Comparison of ENCODE assay signal across 10 cellular contexts in genomic region chr22:45242778-45243191, GRCh38. TPM values are rescaled to one million over a fixed set of nuclear protein-coding genes. Genes with fewer than 3 reads are reported as not detected.
DNase-seq lines count a peak whose midpoint lies in the region; ATAC-seq and TF ChIP-seq lines count a peak whose summit lies in the region.
"Had no signal": no experiment of that assay in that cellular context is flagged by ENCODE, and none has a peak within 500 bp of the region (broad histone marks: within the 10 kb centered on the region; RNA-seq: fewer than 3 reads in every experiment).

No MANE protein-coding gene starts in this region.

- intact Hi-C loops in dorsolateral prefrontal cortex (cut with DNase I) (loop anchor here in 1 of 2 donors (10.0 kb wide), 1 partner anchor 78 kb away; the partner anchor contains the start of gene NUP50), spleen (cut with DNase I; ENCODE audit: low total_unique reads) (loop anchor here (10.0 kb wide), 1 partner anchor 78 kb away; the partner anchor contains the start of gene NUP50)

- no peak overlapping the region for H3K4me2 ChIP-seq in osteoblast (ENCODE audit: insufficient read depth, low read length)

- POLR2A ChIA-PET in GM10248 (lab: Yijun Ruan, JAX), result no interaction called here

- H3K79me2 ChIP-seq in osteoblast (ENCODE audit: insufficient read depth, low read length), result peaks cover 19% of the 10 kb centered on the region

- peaks cover 17% of the 10 kb centered on the region for H3K4me1 ChIP-seq in osteoblast (ENCODE audit: insufficient read depth, low read length)
- peaks cover 12 to 74% (median 36%) of the 10 kb centered on the region in 6 donors for H3K4me1 ChIP-seq in spleen

- H3K36me3 ChIP-seq in osteoblast (ENCODE audit: insufficient read depth, low read length), result no peaks in the 10 kb centered on the region
- peaks cover 0 to 13% (median 0%) of the 10 kb centered on the region in 6 donors for H3K36me3 ChIP-seq in spleen

- H3K27me3 ChIP-seq in dorsolateral prefrontal cortex (no peaks in the 10 kb centered on the region), osteoblast (ENCODE audit: insufficient read depth, low read length) (no peaks in the 10 kb centered on the region), spleen (replicated peaks in 1 of 7) (no peaks in the 10 kb centered on the region)

- WGBS in spleen, 5 donors, result 60 to 74% (median 62%) methylated on average over 7 of the region's 7 CpGs

- ATAC-seq in HG02981 (IDR thresholded peaks at IDR 0.05; ENCODE audit: unreplicated experiment), result no peak

- no peak for TF ChIP-seq POLR2A in spleen (IDR thresholded peaks at IDR 0.05)

- H3K4me3 ChIP-seq in dorsolateral prefrontal cortex, result no peak overlapping the region
- no peak overlapping the region for H3K4me3 ChIP-seq in osteoblast (ENCODE audit: insufficient read depth, low read length)
- H3K4me3 ChIP-seq in spleen, result no peak overlapping the region

- TF ChIP-seq CTCF in dorsolateral prefrontal cortex (IDR thresholded peaks at IDR 0.05 in 54 of 56, conservative IDR thresholded peaks at IDR 0.05 in 2 of 56; ENCODE audit: low read depth in 1 of 56, partially characterized antibody in 56 of 56), result peak in 54 of 56 donors; percentile 24 to 79 (median 52)
- peak; percentile 34 for TF ChIP-seq CTCF in osteoblast (IDR thresholded peaks at IDR 0.05; ENCODE audit: extremely low read depth, low read depth, low read length)
- no peak for TF ChIP-seq CTCF in GM10248 (IDR thresholded peaks at IDR 0.05; ENCODE audit: control extremely low read depth, extremely low read depth, low read depth, missing control alignments)
- peak in 2 of 11 experiments; percentile 19 for TF ChIP-seq CTCF in spleen (IDR thresholded peaks at IDR 0.05 in 8 of 11, conservative IDR thresholded peaks at IDR 0.05 in 3 of 11)

- H3K27ac ChIP-seq in dorsolateral prefrontal cortex, result peak overlapping the region in 45 of 59 donors; percentile 3 to 85 (median 53)
- H3K27ac ChIP-seq in osteoblast (ENCODE audit: low read depth, low read length), result no peak overlapping the region
- H3K27ac ChIP-seq in spleen, result peak overlapping the region in 1 of 8 donors; percentile 8

- CTCF ChIA-PET in GM10248 (lab: Yijun Ruan, JAX), result no interaction called here

- DNase-seq in DMS79 (lab: John Stamatoyannopoulos, UW) (peak; percentile 40), NCI-H2081 treated with DMSO at 0.1 percent for 48 hours (lab: John Stamatoyannopoulos, UW) (peak; percentile 73), dorsolateral prefrontal cortex (peak in 4 of 10 donors; percentile 50 to 76 (median 67)), osteoblast (ENCODE audit: insufficient read length, low spot score, missing footprints) (peak; percentile 58), GM10248 (ENCODE audit: extremely low spot score) (no peak), spleen (no peak), AG08395 (ENCODE audit: low spot score) (no peak)
- DNase-seq: occipital lobe had no signal

- H3K9me3 ChIP-seq in osteoblast (ENCODE audit: low read depth, low read length) (no peaks in the 10 kb centered on the region), spleen (no peaks in the 10 kb centered on the region)

- H4K20me1 ChIP-seq in osteoblast (ENCODE audit: insufficient read depth, low read length), result peaks cover 14% of the 10 kb centered on the region

- no peak overlapping the region for H2AFZ ChIP-seq in osteoblast (ENCODE audit: low read length)

RNA-seq across cellular contexts. Expression of gene KIAA0930, which starts 2.1 kb away (rescaled TPM):
- total RNA-seq in dorsolateral prefrontal cortex, result 100 to 1,000 TPM; 174 to 603 (median 325) TPM
- 31.8 and 43.4 TPM in 2 replicates for total RNA-seq in osteoblast
- total RNA-seq in spleen, result 10 to 100 TPM; 35.5 to 93.1 (median 73.7) TPM
- polyA plus RNA-seq in spleen, result 10 to 100 TPM; 32.6 to 61.5 (median 46.6) TPM

RNA-seq across cellular contexts. Expression of gene UPK3A, which starts 42.0 kb away (rescaled TPM):
- 1 to 10 TPM in 2 of 120 experiments, under 1 TPM in 8, not detected in 110; 0.41 to 1.8 (median 0.82) TPM for total RNA-seq in dorsolateral prefrontal cortex
- total RNA-seq in osteoblast, result not detected in 2 replicates
- 1 to 10 TPM in 1 of 7 donors, under 1 TPM in 1, not detected in 5; 0.79 to 1.4 TPM for total RNA-seq in spleen
- polyA plus RNA-seq in spleen, result 1 to 10 TPM in 2 of 3 donors, under 1 TPM in 1; 0.35 to 2.7 (median 2.4) TPM
- total RNA-seq: occipital lobe had no signal
- polyA plus RNA-seq: esophagus had no signal

Comparison
In these comparisons a context has a peak if more than half of its experiments do, and no peak if none do; other contexts are left out.
1. DNase-seq: peak in DMS79 (single experiment), NCI-H2081 treated with DMSO at 0.1 percent for 48 hours (single experiment) and osteoblast (single experiment); none in GM10248 (single experiment), spleen (single experiment) and AG08395 (single experiment).